8 cellular contexts compared by ENCODE assay signal in genomic region chrX:41085883-41086626, GRCh38. TPM values are rescaled to one million over a fixed set of nuclear protein-coding genes. Genes with fewer than 3 reads are reported as not detected.
DNase-seq lines count a peak whose midpoint lies in the region; ATAC-seq and TF ChIP-seq lines count a peak whose summit lies in the region.

No MANE protein-coding gene starts in this region.

- H3K9ac ChIP-seq in skeletal muscle tissue (ENCODE audit: low read depth in 1 of 3, low read length in 3 of 3): peak overlapping the region; percentile 89 to 97 (median 94)

- H3K27me3 ChIP-seq in brain microvascular endothelial cell (replicated peaks) (no peaks in the 10 kb centered on the region), skeletal muscle tissue (ENCODE audit: control insufficient read depth in 3 of 3, insufficient read depth in 3 of 3, low read length in 3 of 3) (no peaks in the 10 kb centered on the region)

- H3K9me3 ChIP-seq in iPS-18c (ENCODE audit: control insufficient read depth, insufficient read depth, low read length): peaks cover 8% of the 10 kb centered on the region
- no peaks in the 10 kb centered on the region for H3K9me3 ChIP-seq in skeletal muscle tissue (ENCODE audit: control insufficient read depth in 3 of 3, low read length in 3 of 3)

- peak; percentile 5 for ATAC-seq in GM18861 (IDR thresholded peaks at IDR 0.05; ENCODE audit: unreplicated experiment)

- H3K4me3 ChIP-seq in brain microvascular endothelial cell (ENCODE audit: low read depth, low read length): peak overlapping the region; percentile 93
- H3K4me3 ChIP-seq in iPS-18c (ENCODE audit: insufficient read depth, low read depth, low read length): peak overlapping the region; percentile 80
- peak overlapping the region; percentile 80 to 93 (median 83) for H3K4me3 ChIP-seq in skeletal muscle tissue (ENCODE audit: low read length in 3 of 3)

- H3K36me3 ChIP-seq in brain microvascular endothelial cell (replicated peaks) (no peaks in the 10 kb centered on the region), skeletal muscle tissue (ENCODE audit: control insufficient read depth in 3 of 3, insufficient read depth in 3 of 3, low read length in 3 of 3) (no peaks in the 10 kb centered on the region)

- in situ Hi-C loops in brain microvascular endothelial cell (cut with HindIII; ENCODE audit: low pct_ligation_motif_present, low sequenced_read_pairs): no loop called here

- H3K4me1 ChIP-seq in skeletal muscle tissue (ENCODE audit: control insufficient read depth in 3 of 3, insufficient read depth in 3 of 3, low read length in 3 of 3): peaks cover 0 to 7% (median 2%) of the 10 kb centered on the region in 3 donors

- peak overlapping the region; percentile 100 for H3K27ac ChIP-seq in brain microvascular endothelial cell
- H3K27ac ChIP-seq in skeletal muscle tissue (ENCODE audit: low read depth, low read length): peak overlapping the region; percentile 100

- no peak for TF ChIP-seq CTCF in brain microvascular endothelial cell (IDR thresholded peaks at IDR 0.05; ENCODE audit: low read depth, low read length, missing control alignments)

- peak; percentile 68 for DNase-seq in AG08396 (ENCODE audit: low spot score)
- peak in 47 of 76 experiments; percentile 1 to 71 (median 36) for DNase-seq in HUDEP-2 (lab: John Stamatoyannopoulos, UW; ENCODE audit: unreplicated experiment in 76 of 76)
- peak; percentile 34 for DNase-seq in T-helper 9 cell
- peak; percentile 44 for DNase-seq in brain microvascular endothelial cell
- no peak for DNase-seq in COLO829 (ENCODE audit: low spot score)

RNA-seq across cellular contexts. Expression of gene USP9X, which starts 0.8 kb away (rescaled TPM):
- 147 TPM for total RNA-seq in skeletal muscle tissue
